In the genomic region with DNA sequence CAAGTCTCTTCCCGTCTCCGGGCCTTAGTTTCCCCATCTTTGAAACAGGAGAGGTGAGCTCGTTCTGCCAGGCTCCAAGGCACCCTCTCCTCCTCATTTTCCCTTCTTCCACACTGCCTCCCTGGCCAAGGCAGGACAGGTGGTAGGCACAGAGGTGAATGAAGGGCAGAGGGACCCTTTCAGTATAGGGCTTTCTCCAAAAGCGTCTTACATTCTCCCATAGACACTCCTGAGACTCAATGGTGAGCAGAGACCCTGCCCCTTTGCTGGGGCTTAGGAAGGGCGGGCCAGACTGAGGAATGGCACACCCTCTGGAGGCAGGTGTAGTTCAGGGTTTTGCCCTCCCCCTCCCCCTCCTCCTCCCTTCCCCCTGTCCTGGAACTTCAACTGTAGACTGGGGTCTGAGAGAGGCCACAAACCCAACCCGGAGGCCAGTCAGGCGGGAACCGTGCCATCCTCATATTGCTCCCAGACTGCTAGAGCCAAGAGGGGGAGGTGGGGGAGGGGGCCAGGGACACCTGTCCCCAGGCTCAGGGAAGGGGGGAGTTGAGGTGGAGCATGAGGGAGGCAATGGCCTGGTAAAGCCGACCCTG, we compare ENCODE assay signal across 8 cellular contexts. TPM values are rescaled to one million over a fixed set of nuclear protein-coding genes. Genes with fewer than 3 reads are reported as not detected.
DNase-seq lines count a peak whose midpoint lies in the region; ATAC-seq and TF ChIP-seq lines count a peak whose summit lies in the region.

No MANE protein-coding gene starts in this region.

- ATAC-seq in GM19467 (IDR thresholded peaks at IDR 0.05; ENCODE audit: unreplicated experiment) (no peak), GM19395 (IDR thresholded peaks at IDR 0.05; ENCODE audit: unreplicated experiment) (no peak)

- whole genome bisulfite sequencing in H9 (ENCODE audit: extremely low coverage, insufficient read length, low lambda C conversion rate), result no CpG with 5 or more reads among the region's 9 CpGs

- H3K4ac ChIP-seq in H9 (ENCODE audit: low read depth, low read length), result no peak overlapping the region

- peak overlapping the region; percentile 77 to 82 for H3K4me3 Mint-ChIP-seq in H9

- H3K4me2 ChIP-seq in H9 (ENCODE audit: insufficient read depth, insufficient read length, low read length), result peak overlapping the region; percentile 80
- peak overlapping the region; percentile 99 for H3K4me2 ChIP-seq in skeletal muscle satellite cell (ENCODE audit: low read length)

- no peak overlapping the region for H3K23ac ChIP-seq in H9 (ENCODE audit: insufficient read length, low read depth, low read length)

- H3K18ac ChIP-seq in H9 (ENCODE audit: insufficient read length, low read depth, low read length), result no peak overlapping the region

- H3K79me2 ChIP-seq in H9 (ENCODE audit: insufficient read depth, low read length), result no peaks in the 10 kb centered on the region; the same call in 1 of the 2 replicates

- peak; percentile 91 for DNase-seq in H9
- no peak for DNase-seq in NT2/D1 (ENCODE audit: low read depth, low spot score)
- no peak for DNase-seq in fibroblast of the aortic adventitia (ENCODE audit: low read depth)
- DNase-seq in activated CD4-positive, alpha-beta T cell treated with anti-CD3 and anti-CD28 coated beads, Interleukin-2, amount 50 U/mL, for 48 hours, result no peak
- DNase-seq in kidney glomerular epithelial cell (lab: John Stamatoyannopoulos, UW), result no peak

- peaks cover 3% of the 10 kb centered on the region; the same call in 1 of the 2 replicates for H3K4me1 ChIP-seq in H9 (ENCODE audit: insufficient read depth, low read length)
- H3K4me1 ChIP-seq in NT2/D1 (ENCODE audit: insufficient read depth, insufficient read length), result peaks cover 25% of the 10 kb centered on the region
- peaks cover 37% of the 10 kb centered on the region for H3K4me1 ChIP-seq in skeletal muscle satellite cell (ENCODE audit: control insufficient read depth, insufficient read depth, low read length)

- H3K4me3 ChIP-seq in NT2/D1 (ENCODE audit: insufficient read length, low read depth) (peak overlapping the region; percentile 94), fibroblast of the aortic adventitia (ENCODE audit: low read depth, low read length) (peak overlapping the region; percentile 93), skeletal muscle satellite cell (ENCODE audit: low read length) (peak overlapping the region; percentile 99)

- H2AFZ ChIP-seq in H9 (ENCODE audit: low read length), result no peak overlapping the region

- H3K14ac ChIP-seq in H9 (ENCODE audit: insufficient read depth, low read length), result no peak overlapping the region; the same call in 1 of the 2 replicates

- no peak overlapping the region for H2BK12ac ChIP-seq in H9 (ENCODE audit: insufficient read length, low read depth, low read length)

- no peak overlapping the region for H3K56ac ChIP-seq in H9 (ENCODE audit: insufficient read length, low read depth, low read length)

- no peak overlapping the region for H3K9ac ChIP-seq in H9 (ENCODE audit: extremely low read depth, insufficient read length, low read length)
- H3K9ac ChIP-seq in NT2/D1 (ENCODE audit: insufficient read length, low read depth), result peak overlapping the region; percentile 89
- peak overlapping the region; percentile 87 for H3K9ac ChIP-seq in skeletal muscle satellite cell (ENCODE audit: low read depth, low read length)

- H2BK15ac ChIP-seq in H9 (ENCODE audit: low read depth, low read length), result no peak overlapping the region

- no peaks in the 10 kb centered on the region for H3K79me1 ChIP-seq in H9 (ENCODE audit: insufficient read depth, low read depth, low read length, poor library complexity, severe bottlenecking)

- H3K27ac ChIP-seq in H9 (ENCODE audit: insufficient read length, low read depth, low read length), result no peak overlapping the region

- H3K4me1 Mint-ChIP-seq in H9, result peaks cover 25 to 35% of the 10 kb centered on the region in 2 experiments

- H3K27ac Mint-ChIP-seq in H9, result no peak overlapping the region

- no peak overlapping the region for H2BK5ac ChIP-seq in H9 (ENCODE audit: insufficient read length, low read length)

- H2AK5ac ChIP-seq in H9 (ENCODE audit: insufficient read length, low read length), result no peak overlapping the region

- TF ChIP-seq CTCF in H9 (conservative IDR thresholded peaks at IDR 0.05) (no peak), fibroblast of the aortic adventitia (IDR thresholded peaks at IDR 0.05; ENCODE audit: insufficient read depth, low read length) (no peak)

- H3K9me3 ChIP-seq in H9 (ENCODE audit: control insufficient read depth, low read depth, low read length), result no peaks in the 10 kb centered on the region
- H3K9me3 ChIP-seq in NT2/D1 (ENCODE audit: insufficient read depth, low read length), result no peaks in the 10 kb centered on the region
- no peaks in the 10 kb centered on the region for H3K9me3 ChIP-seq in skeletal muscle satellite cell (replicated peaks; ENCODE audit: low read length)

- H2BK120ac ChIP-seq in H9 (ENCODE audit: low read depth, low read length, poor library complexity, severe bottlenecking), result no peak overlapping the region

- H3K27me3 ChIP-seq in H9 (ENCODE audit: insufficient read depth, low read length), result no peaks in the 10 kb centered on the region
- H3K27me3 ChIP-seq in NT2/D1 (ENCODE audit: insufficient read depth, insufficient read length), result peaks cover 8% of the 10 kb centered on the region
- H3K27me3 ChIP-seq in skeletal muscle satellite cell (ENCODE audit: control insufficient read depth, insufficient read depth, low read length), result no peaks in the 10 kb centered on the region

- peaks cover 6 to 14% (median 11%) of the 10 kb centered on the region in 3 experiments; a peak in 6 of 7 replicates for H3K36me3 Mint-ChIP-seq in H9 (ENCODE audit: insufficient read depth in 1 of 3, low read depth in 3 of 3)

- peaks cover 27% of the 10 kb centered on the region for H3K36me3 ChIP-seq in NT2/D1 (ENCODE audit: insufficient read depth, insufficient read length, low read length)
- H3K36me3 ChIP-seq in skeletal muscle satellite cell (ENCODE audit: insufficient read depth, low read length), result peaks cover 27% of the 10 kb centered on the region

- no peak overlapping the region for H2BK20ac ChIP-seq in H9 (ENCODE audit: low read depth, low read length, poor library complexity, severe bottlenecking)

- no peaks in the 10 kb centered on the region for H4K20me1 ChIP-seq in H9 (ENCODE audit: control insufficient read depth, insufficient read depth, insufficient read length)

- H4K8ac ChIP-seq in H9 (replicated peaks; ENCODE audit: insufficient read length, low read depth, low read length), result no peak overlapping the region

- no peaks in the 10 kb centered on the region for H3K9me3 Mint-ChIP-seq in H9

- H3K27me3 Mint-ChIP-seq in H9 (ENCODE audit: low read depth), result peaks cover 5% of the 10 kb centered on the region

- no peak overlapping the region for H4K91ac ChIP-seq in H9 (ENCODE audit: insufficient read length, low read depth, low read length)

- no peak overlapping the region for H3T11ph ChIP-seq in H9 (ENCODE audit: low read length)

- H3K23me2 ChIP-seq in H9 (ENCODE audit: insufficient read length, low read depth, low read length, poor library complexity, severe bottlenecking), result peaks cover 29% of the 10 kb centered on the region

- no peak overlapping the region for H4K5ac ChIP-seq in H9 (ENCODE audit: insufficient read length, low read depth, low read length)

RNA-seq across cellular contexts. Expression of a gene that starts 1.9 kb away (rescaled TPM):
- total RNA-seq in H9 (2021), result 21.4 and 22.3 TPM in 2 replicates
- 15.5 and 15.6 TPM in 2 replicates for total RNA-seq in fibroblast of the aortic adventitia (ENCODE audit: low replicate concordance)
- 10.9 and 12.9 TPM in 2 replicates for total RNA-seq in skeletal muscle satellite cell (2012; rRNA removed)

RNA-seq across cellular contexts. Expression of a gene that starts 6.8 kb away (rescaled TPM):
- 1.0 TPM in 2 replicates for total RNA-seq in H9 (2021)
- total RNA-seq in fibroblast of the aortic adventitia (ENCODE audit: low replicate concordance), result 4.3 and 4.9 TPM in 2 replicates
- 5.0 and 5.6 TPM in 2 replicates for total RNA-seq in skeletal muscle satellite cell (2012; rRNA removed)

RNA-seq across cellular contexts. Expression of a gene that starts 7.5 kb away (rescaled TPM):
- 7.5 and 7.7 TPM in 2 replicates for total RNA-seq in H9 (2021)
- 32.0 and 41.5 TPM in 2 replicates for total RNA-seq in fibroblast of the aortic adventitia (ENCODE audit: low replicate concordance)
- total RNA-seq in skeletal muscle satellite cell (2012; rRNA removed), result 20.3 and 20.5 TPM in 2 replicates

RNA-seq across cellular contexts. Expression of a gene that starts 15.8 kb away (rescaled TPM):
- total RNA-seq in H9 (2021) (20.4 and 22.0 TPM in 2 replicates), fibroblast of the aortic adventitia (ENCODE audit: low replicate concordance) (4.3 and 12.1 TPM in 2 replicates)
- 13.3 and 14.4 TPM in 2 replicates for total RNA-seq in skeletal muscle satellite cell (2012; rRNA removed)
